In the genomic region with DNA sequence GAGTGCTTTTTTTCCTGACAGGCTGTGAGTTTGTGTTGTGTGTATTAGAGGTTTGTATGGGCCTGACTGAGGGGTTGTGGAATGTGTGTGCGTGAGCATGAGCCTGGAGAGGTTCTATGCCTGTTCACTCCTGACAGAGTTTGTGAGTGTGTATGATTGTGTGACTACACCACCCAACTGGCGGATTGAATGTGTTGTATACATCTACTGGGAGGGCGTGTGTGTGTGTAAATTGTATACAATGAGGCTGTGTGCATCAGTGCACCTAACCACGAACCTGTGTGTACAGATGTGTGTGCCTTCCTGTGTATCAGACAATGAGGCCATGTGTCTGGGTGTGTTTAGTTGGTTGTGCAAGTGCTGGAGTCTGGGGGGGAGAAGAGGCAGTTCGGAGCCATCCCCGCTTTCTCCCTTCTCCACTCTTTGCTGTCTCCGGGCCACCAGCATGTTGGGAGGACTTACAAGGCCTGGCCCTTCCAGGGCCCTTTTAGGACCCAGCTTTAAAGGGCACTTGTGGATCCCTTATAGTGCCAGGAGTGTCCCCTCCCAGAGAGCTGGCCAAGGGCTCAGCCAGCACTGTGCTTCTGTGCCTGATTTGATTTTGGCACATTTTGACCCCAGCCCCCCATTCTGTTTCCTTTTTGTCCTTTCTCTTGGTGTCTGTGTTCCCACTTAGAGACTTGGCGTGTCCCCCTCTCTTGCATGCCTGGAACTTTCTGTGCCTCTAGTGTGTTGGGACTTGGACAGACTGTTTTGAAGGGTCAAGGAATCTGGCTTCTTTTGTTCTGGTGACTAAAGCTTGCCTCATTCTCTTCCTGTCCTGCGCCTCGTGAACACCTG, we compare ENCODE assay signal across 8 cellular contexts. TPM values are rescaled to one million over a fixed set of nuclear protein-coding genes. Genes with fewer than 3 reads are reported as not detected.
DNase-seq lines count a peak whose midpoint lies in the region; ATAC-seq and TF ChIP-seq lines count a peak whose summit lies in the region.

No MANE protein-coding gene starts in this region.

- H3K27ac ChIP-seq in naive thymus-derived CD4-positive, alpha-beta T cell (ENCODE audit: low read depth, low read length): no peak overlapping the region

- no peaks in the 10 kb centered on the region for H3K9me3 ChIP-seq in naive thymus-derived CD4-positive, alpha-beta T cell (ENCODE audit: control insufficient read depth in 2 of 3, low read length in 3 of 3)

- peaks cover 12 to 36% (median 24%) of the 10 kb centered on the region in 7 donors for H3K4me1 Mint-ChIP-seq in naive thymus-derived CD4-positive, alpha-beta T cell

- peak; percentile 34 for DNase-seq in ELF-1 (ENCODE audit: low read depth, low spot score)
- DNase-seq in RKO (ENCODE audit: low spot score): peak; percentile 57
- peak; percentile 47 for DNase-seq in epithelial cell of esophagus (ENCODE audit: low read depth)
- peak in 1 of 9 donors; percentile 10 for DNase-seq in naive thymus-derived CD4-positive, alpha-beta T cell
- DNase-seq in effector CD4-positive, alpha-beta T cell: no peak
- DNase-seq in ureter (ENCODE audit: low spot score): no peak

- TF ChIP-seq CTCF in epithelial cell of esophagus (IDR thresholded peaks at IDR 0.05; ENCODE audit: insufficient read depth, low read depth, low read length, missing control alignments): no peak

- CTCF ChIA-PET in naive thymus-derived CD4-positive, alpha-beta T cell (lab: Charles Lee): interaction anchor here (0.6 to 1.3 kb wide), 4 partner anchors 64 to 1545 kb away, joined by 3 to 4 read pairs (median 3); no protein-coding TSS in a partner anchor

- H3K4me3 ChIP-seq in epithelial cell of esophagus (ENCODE audit: low read length): peak overlapping the region; percentile 68
- no peak overlapping the region for H3K4me3 ChIP-seq in naive thymus-derived CD4-positive, alpha-beta T cell (ENCODE audit: low read length)

- H3K36me3 Mint-ChIP-seq in naive thymus-derived CD4-positive, alpha-beta T cell: peaks cover 0 to 2% (median 0%) of the 10 kb centered on the region in 5 donors

- intact Hi-C loops in naive thymus-derived CD4-positive, alpha-beta T cell (cut with micrococcal nuclease): no loop called here

- peaks cover 0 to 5% (median 0%) of the 10 kb centered on the region in 3 experiments for H3K36me3 ChIP-seq in naive thymus-derived CD4-positive, alpha-beta T cell (ENCODE audit: control insufficient read depth in 2 of 3, insufficient read depth in 3 of 3, low read length in 3 of 3)

- H3K9me3 Mint-ChIP-seq in naive thymus-derived CD4-positive, alpha-beta T cell: no peaks in the 10 kb centered on the region

- no peaks in the 10 kb centered on the region for H3K27me3 ChIP-seq in naive thymus-derived CD4-positive, alpha-beta T cell (ENCODE audit: control insufficient read depth in 2 of 2, insufficient read depth in 2 of 2, low read length in 2 of 2)

- peak overlapping the region in 8 of 9 donors; percentile 12 to 93 (median 72) for H3K27ac Mint-ChIP-seq in naive thymus-derived CD4-positive, alpha-beta T cell

- peaks cover 0 to 46% (median 0%) of the 10 kb centered on the region in 5 donors for H3K27me3 Mint-ChIP-seq in naive thymus-derived CD4-positive, alpha-beta T cell

- ATAC-seq in naive thymus-derived CD4-positive, alpha-beta T cell: no peak
- ATAC-seq in GM21737 (IDR thresholded peaks at IDR 0.05; ENCODE audit: unreplicated experiment) (no peak), HG03457 (IDR thresholded peaks at IDR 0.05; ENCODE audit: unreplicated experiment) (no peak)

- peaks cover 0 to 14% of the 10 kb centered on the region in 2 donors for H3K4me1 ChIP-seq in naive thymus-derived CD4-positive, alpha-beta T cell (ENCODE audit: control insufficient read depth in 2 of 2, insufficient read depth in 2 of 2, low read length in 2 of 2)

- peak overlapping the region; percentile 68 to 98 (median 86) for H3K4me3 Mint-ChIP-seq in naive thymus-derived CD4-positive, alpha-beta T cell

- POLR2A ChIA-PET in naive thymus-derived CD4-positive, alpha-beta T cell (lab: Charles Lee): no interaction called here

RNA-seq across cellular contexts. Expression of gene CTDSPL, which starts 1.3 kb away (rescaled TPM):
- total RNA-seq in naive thymus-derived CD4-positive, alpha-beta T cell: 1 to 10 TPM; 1.5 to 5.6 (median 1.7) TPM
- polyA plus RNA-seq in naive thymus-derived CD4-positive, alpha-beta T cell: under 1 TPM; 0.15 to 0.58 TPM
- total RNA-seq in ureter: 68.4 TPM

Comparison
In these comparisons a context has a peak if more than half of its experiments do, and no peak if none do; other contexts are left out.
1. DNase-seq: peak in ELF-1 (single experiment), RKO (single experiment) and epithelial cell of esophagus (single experiment); none in effector CD4-positive, alpha-beta T cell (single experiment) and ureter (single experiment).
2. RNA of gene CTDSPL, which starts 1.3 kb away (total RNA-seq): 68.4 TPM in ureter (single experiment); 1.5 to 5.6 TPM in naive thymus-derived CD4-positive, alpha-beta T cell; every median in the first group is over 10 times any median in the second.